18 cellular contexts compared by ENCODE assay signal in the genomic region with DNA sequence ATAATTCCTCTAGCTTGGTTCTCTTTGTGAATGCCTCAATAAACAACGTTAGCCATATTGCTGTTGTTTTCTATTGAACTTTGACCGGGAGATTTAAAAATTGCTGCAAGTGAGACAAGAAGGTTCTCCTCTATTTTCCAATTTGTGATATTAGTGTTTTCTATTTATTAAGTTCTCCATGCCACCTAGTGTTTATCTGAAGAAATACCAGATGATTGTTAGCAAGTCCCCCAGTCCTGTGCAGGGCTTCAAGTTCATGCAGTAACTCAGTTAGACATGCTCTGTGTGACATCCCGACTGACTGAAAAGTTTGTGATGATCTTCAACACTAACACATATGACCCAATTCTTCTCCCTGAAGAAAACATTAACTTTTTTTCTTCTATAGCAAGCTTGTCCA. TPM values are rescaled to one million over a fixed set of nuclear protein-coding genes. Genes with fewer than 3 reads are reported as not detected.
DNase-seq lines count a peak whose midpoint lies in the region; ATAC-seq and TF ChIP-seq lines count a peak whose summit lies in the region.
"Had no signal": no experiment of that assay in that cellular context is flagged by ENCODE, and none has a peak within 500 bp of the region (broad histone marks: within the 10 kb centered on the region; RNA-seq: fewer than 3 reads in every experiment).

No MANE protein-coding gene starts in this region.

- H3K27me3 ChIP-seq in endodermal cell (ENCODE audit: control insufficient read depth, insufficient read depth, low read length, poor library complexity, severe bottlenecking), result no peaks in the 10 kb centered on the region
- H3K27me3 ChIP-seq: upper lobe of right lung had no signal

- H3K4me3 ChIP-seq in endodermal cell (ENCODE audit: low read length), result no peak overlapping the region
- H3K4me3 ChIP-seq: upper lobe of right lung had no signal

- H3K36me3 Mint-ChIP-seq in endodermal cell (ENCODE audit: low read depth), result peaks cover 8% of the 10 kb centered on the region
- H3K36me3 Mint-ChIP-seq in activated CD4-positive, alpha-beta memory T cell treated with anti-CD3 and anti-CD28 coated beads for 36 hours, result no peaks in the 10 kb centered on the region
- H3K36me3 Mint-ChIP-seq: memory B cell had no signal

- H3K9ac ChIP-seq in endodermal cell (ENCODE audit: extremely low read depth, low read length, poor library complexity, severe bottlenecking), result no peak overlapping the region
- H3K9ac ChIP-seq: parathyroid adenoma had no signal

- no peaks in the 10 kb centered on the region for H3K4me1 ChIP-seq in endodermal cell (ENCODE audit: control insufficient read depth, insufficient read depth, low read length)
- H3K4me1 ChIP-seq: parathyroid adenoma, upper lobe of right lung had no signal

- TF ChIP-seq POLR2A in GM18505 (IDR thresholded peaks at IDR 0.05; ENCODE audit: borderline replicate concordance, extremely low read depth, insufficient read depth, insufficient read length), result no peak

- POLR2A ChIA-PET in activated CD4-positive, alpha-beta memory T cell treated with anti-CD3 and anti-CD28 coated beads for 36 hours (lab: Charles Lee), result no interaction called here

- 80 to 89% methylated on average over 1 to 3 of the region's 3 CpGs for WGBS in endodermal cell (ENCODE audit: insufficient coverage in 1 of 2, insufficient read length in 1 of 2), 2 experiments

- H3K9me3 ChIP-seq in endodermal cell (ENCODE audit: control insufficient read depth, low read length), result peaks cover 27% of the 10 kb centered on the region
- H3K9me3 ChIP-seq: upper lobe of right lung had no signal

- H3K4me3 Mint-ChIP-seq in endodermal cell, result no peak overlapping the region
- no peak overlapping the region for H3K4me3 Mint-ChIP-seq in activated CD4-positive, alpha-beta memory T cell treated with anti-CD3 and anti-CD28 coated beads for 36 hours
- H3K4me3 Mint-ChIP-seq: activated CD8-positive, alpha-beta T cell treated with anti-CD3 and anti-CD28 coated beads, Interleukin-2, amount 10 ng/mL, durations not matched to agents 7 days and 5 days; memory B cell had no signal

- no peak for ATAC-seq in GM18505 (IDR thresholded peaks at IDR 0.05; ENCODE audit: unreplicated experiment)
- ATAC-seq: activated CD8-positive, alpha-beta T cell treated with anti-CD3 and anti-CD28 coated beads, Interleukin-2, amount 10 ng/mL, durations not matched to agents 7 days and 5 days; upper lobe of right lung had no signal

- CTCF ChIA-PET in activated CD4-positive, alpha-beta memory T cell treated with anti-CD3 and anti-CD28 coated beads for 36 hours (lab: Charles Lee), result no interaction called here

- H3K4me1 Mint-ChIP-seq in endodermal cell, result peaks cover 36% of the 10 kb centered on the region
- no peaks in the 10 kb centered on the region for H3K4me1 Mint-ChIP-seq in activated CD4-positive, alpha-beta memory T cell treated with anti-CD3 and anti-CD28 coated beads for 36 hours (ENCODE audit: low read depth)
- H3K4me1 Mint-ChIP-seq: memory B cell had no signal

- H3K27ac Mint-ChIP-seq in endodermal cell, result peak overlapping the region; percentile 62
- H3K27ac Mint-ChIP-seq in activated CD4-positive, alpha-beta memory T cell treated with anti-CD3 and anti-CD28 coated beads for 36 hours, result no peak overlapping the region
- H3K27ac Mint-ChIP-seq: activated CD8-positive, alpha-beta T cell treated with anti-CD3 and anti-CD28 coated beads, Interleukin-2, amount 10 ng/mL, durations not matched to agents 7 days and 5 days; memory B cell had no signal

- peak; percentile 54 for TF ChIP-seq CTCF in endodermal cell (conservative IDR thresholded peaks at IDR 0.05)

- H3K9me3 Mint-ChIP-seq in endodermal cell, result peaks cover 30% of the 10 kb centered on the region
- H3K9me3 Mint-ChIP-seq in activated CD4-positive, alpha-beta memory T cell treated with anti-CD3 and anti-CD28 coated beads for 36 hours, result peaks cover 14% of the 10 kb centered on the region
- H3K9me3 Mint-ChIP-seq: memory B cell had no signal

- H3K36me3 ChIP-seq in endodermal cell (ENCODE audit: control insufficient read depth, insufficient read depth, low read length), result no peaks in the 10 kb centered on the region
- H3K36me3 ChIP-seq: upper lobe of right lung had no signal

- no peaks in the 10 kb centered on the region for H3K27me3 Mint-ChIP-seq in endodermal cell (ENCODE audit: insufficient read depth)
- H3K27me3 Mint-ChIP-seq in activated CD4-positive, alpha-beta memory T cell treated with anti-CD3 and anti-CD28 coated beads for 36 hours, result peaks cover 1% of the 10 kb centered on the region
- H3K27me3 Mint-ChIP-seq: brain, memory B cell had no signal

- DNase-seq in NCI-H1694 treated with DMSO at 0.1 percent for 48 hours (lab: John Stamatoyannopoulos, UW) (peak; percentile 20), NCI-H1694 (lab: John Stamatoyannopoulos, UW) (no peak), Kasumi-1 (lab: John Stamatoyannopoulos, UW) (peak; percentile 5 to 26), endodermal cell (no peak), pons (ENCODE audit: low spot score) (peak; percentile 11), HPDE6-E6E7 (ENCODE audit: extremely low spot score) (no peak)
- no peak for DNase-seq in activated CD4-positive, alpha-beta memory T cell treated with anti-CD3 and anti-CD28 coated beads for 36 hours
- DNase-seq: ACHN; activated CD8-positive, alpha-beta T cell treated with anti-CD3 and anti-CD28 coated beads, Interleukin-2, amount 10 ng/mL, durations not matched to agents 7 days and 5 days; activated effector memory CD4-positive, alpha-beta T cell treated with anti-CD3 and anti-CD28 coated beads, Interleukin-2, amount 50 U/mL, for 16 hours; GOT3; stimulated activated CD4-positive, alpha-beta T cell treated with anti-CD3 and anti-CD28 coated beads, Interleukin-2, amount 100 ng/mL, for 24 hours; upper lobe of right lung had no signal

- intact Hi-C loops in activated CD4-positive, alpha-beta memory T cell treated with anti-CD3 and anti-CD28 coated beads for 36 hours (cut with micrococcal nuclease), result no loop called here

- H3K27ac ChIP-seq in endodermal cell (ENCODE audit: low read depth, low read length), result no peak overlapping the region
- H3K27ac ChIP-seq: parathyroid adenoma, upper lobe of right lung had no signal

RNA-seq across cellular contexts. Expression of a gene that starts 31.5 kb away (rescaled TPM):
- total RNA-seq in endodermal cell, result not detected
- not detected for polyA plus RNA-seq in endodermal cell (2013, experiment 1 of 2)
- polyA plus RNA-seq in endodermal cell (2013, experiment 2 of 2), result not detected
- not detected for total RNA-seq in activated CD4-positive, alpha-beta memory T cell treated with anti-CD3 and anti-CD28 coated beads for 36 hours
- total RNA-seq: activated CD8-positive, alpha-beta T cell treated with anti-CD3 and anti-CD28 coated beads, Interleukin-2, amount 10 ng/mL, durations not matched to agents 7 days and 5 days; Daoy; upper lobe of right lung had no signal

Comparison
In these comparisons a context has a peak if more than half of its experiments do, and no peak if none do; other contexts are left out.
1. DNase-seq: peak in NCI-H1694 treated with DMSO at 0.1 percent for 48 hours (single experiment), Kasumi-1 (2 of 2) and pons (single experiment); none in NCI-H1694 (single experiment), endodermal cell (single experiment), HPDE6-E6E7 (single experiment) and activated CD4-positive, alpha-beta memory T cell treated with anti-CD3 and anti-CD28 coated beads for 36 hours (single experiment).